ENCODE assay signal across 19 cellular contexts in genomic region chr5:143696920-143697319, GRCh38.
DNase-seq lines count a peak whose midpoint lies in the region; ATAC-seq and TF ChIP-seq lines count a peak whose summit lies in the region.
"Had no signal": no experiment of that assay in that cellular context is flagged by ENCODE, and none has a peak within 500 bp of the region (broad histone marks: within the 10 kb centered on the region; RNA-seq: fewer than 3 reads in every experiment).

No MANE protein-coding gene starts in this region.

- BruUV-seq in IMR-90 (replicated peaks; lab: Mats Ljungman, UMichigan) = no TSS peak

- WGBS in IMR-90 (ENCODE audit: extremely low coverage in 2 of 2, insufficient read length in 1 of 2), 2 experiments = 86% methylated on average over 1 of the region's 5 CpGs; no CpG with 5 or more reads in 1 of the 2 experiments

- H3K56ac ChIP-seq in IMR-90 (ENCODE audit: extremely low read depth, insufficient read depth, low read length) = no peak overlapping the region

- H4K5ac ChIP-seq in IMR-90 (ENCODE audit: low read depth, low read length) = no peak overlapping the region

- in situ Hi-C loops in IMR-90 (cut with MboI; ENCODE audit: low sequenced_read_pairs) = no loop called here

- H3K79me1 ChIP-seq in IMR-90 (ENCODE audit: low read depth in 1 of 2, low read length in 2 of 2) = no peaks in the 10 kb centered on the region

- H4K91ac ChIP-seq in IMR-90 (ENCODE audit: insufficient read depth, low read depth, low read length) = no peak overlapping the region

- no peak overlapping the region for H3K4ac ChIP-seq in IMR-90 (ENCODE audit: low read depth, low read length)

- H2BK120ac ChIP-seq in IMR-90 (ENCODE audit: low read depth, low read length) = no peak overlapping the region

- POLR2A ChIA-PET in IMR-90 (lab: Charles Lee; ENCODE audit: unreplicated experiment) = no interaction called here

- CTCF ChIA-PET in IMR-90 (lab: Yijun Ruan, JAX) = no interaction called here

- H4K8ac ChIP-seq in IMR-90 (ENCODE audit: low read depth in 2 of 2, low read length in 2 of 2) = no peak overlapping the region

- no peak overlapping the region for H3K18ac ChIP-seq in IMR-90 (ENCODE audit: low read depth, low read length)

- no peak overlapping the region for H3K14ac ChIP-seq in IMR-90 (replicated peaks; ENCODE audit: low read depth, low read length)

- no peak for TF ChIP-seq POLR2A in IMR-90 (IDR thresholded peaks at IDR 0.05; ENCODE audit: low read depth, low read length)

- H3K27me3 ChIP-seq in DND-41 (ENCODE audit: insufficient read depth, low read length, poor library complexity) = no peaks in the 10 kb centered on the region
- H3K27me3 ChIP-seq in IMR-90 (ENCODE audit: control insufficient read depth, insufficient read depth, low read length) = no peaks in the 10 kb centered on the region
- no peaks in the 10 kb centered on the region for H3K27me3 ChIP-seq in RWPE2 (ENCODE audit: insufficient read depth, poor library complexity, severe bottlenecking)

- no peaks in the 10 kb centered on the region for H3K79me2 ChIP-seq in DND-41 (ENCODE audit: insufficient read depth, low read length)

- TF ChIP-seq CTCF in DND-41 (IDR thresholded peaks at IDR 0.05; ENCODE audit: borderline replicate concordance, extremely low read depth, low read length, poor library complexity, severe bottlenecking) (no peak), IMR-90 (conservative IDR thresholded peaks at IDR 0.05; ENCODE audit: low read depth, low read length) (no peak), RWPE2 (IDR thresholded peaks at IDR 0.05; ENCODE audit: poor library complexity, severe bottlenecking) (no peak)

- no peak overlapping the region for H3K23ac ChIP-seq in IMR-90 (ENCODE audit: low read depth, low read length)

- H3K9ac ChIP-seq in DND-41 (ENCODE audit: low read depth, low read length) = no peak overlapping the region
- H3K9ac ChIP-seq in IMR-90 (ENCODE audit: low read depth, low read length) = no peak overlapping the region
- H3K9ac ChIP-seq: KMS-11 had no signal

- H3K4me1 ChIP-seq in DND-41 (ENCODE audit: insufficient read depth, low read length) (peaks cover 74% of the 10 kb centered on the region), IMR-90 (ENCODE audit: control insufficient read depth, insufficient read depth, low read length) (peaks cover 7% of the 10 kb centered on the region), RWPE2 (ENCODE audit: insufficient read depth, poor library complexity, severe bottlenecking) (peaks cover 8% of the 10 kb centered on the region)

- H3K9me3 ChIP-seq in DND-41 (ENCODE audit: insufficient read depth, low read length, severe bottlenecking) = no peaks in the 10 kb centered on the region
- no peaks in the 10 kb centered on the region for H3K9me3 ChIP-seq in IMR-90 (ENCODE audit: control insufficient read depth, insufficient read depth, low read length)
- H3K9me3 ChIP-seq in RWPE2 (ENCODE audit: severe bottlenecking) = no peaks in the 10 kb centered on the region

- no peaks in the 10 kb centered on the region; the same call in 1 of the 2 replicates for H3K9me1 ChIP-seq in IMR-90 (ENCODE audit: insufficient read depth, low read length)

- dilution Hi-C loops in IMR-90 (cut with HindIII; ENCODE audit: low sequenced_read_pairs, unreplicated experiment) = no loop called here

- H3K4me3 ChIP-seq in DND-41 (ENCODE audit: low read depth in 1 of 2, low read length in 2 of 2) = no peak overlapping the region
- H3K4me3 ChIP-seq in IMR-90 (ENCODE audit: insufficient read depth, low read depth, low read length) = no peak overlapping the region
- H3K4me3 ChIP-seq in RWPE2 (ENCODE audit: severe bottlenecking) = no peak overlapping the region

- H3K4me2 ChIP-seq in DND-41 (ENCODE audit: insufficient read depth, low read length) = no peak overlapping the region
- no peak overlapping the region for H3K4me2 ChIP-seq in IMR-90 (ENCODE audit: low read depth, low read length)

- H2AFZ ChIP-seq in DND-41 (ENCODE audit: low read depth, low read length) (no peak overlapping the region), IMR-90 (replicated peaks; ENCODE audit: low read length, poor library complexity) (no peak overlapping the region)

- H2BK15ac ChIP-seq in IMR-90 (ENCODE audit: low read depth, low read length) = 0 out of 3 replicates have a peak overlapping the region, but pooled peaks have one; percentile 13

- H2AK9ac ChIP-seq in IMR-90 (replicated peaks; ENCODE audit: low read depth, low read length, poor library complexity) = no peak overlapping the region

- intact Hi-C loops in IMR-90 (cut with micrococcal nuclease) = loop anchor here (10.0 kb wide), 1 partner anchor 448 kb away; no protein-coding TSS in a partner anchor
- intact Hi-C loops in Right ventricle myocardium superior (cut with DNase I) = no loop called here

- no peak for TF ChIP-seq RAD21 in IMR-90 (IDR thresholded peaks at IDR 0.05; ENCODE audit: low read length)

- H3K27ac ChIP-seq in DND-41 (ENCODE audit: low read length) (peak overlapping the region; percentile 85; the same call in 1 of the 2 replicates), IMR-90 (ENCODE audit: insufficient read depth, low read length) (no peak overlapping the region), RWPE2 (ENCODE audit: poor library complexity, severe bottlenecking) (no peak overlapping the region)
- H3K27ac ChIP-seq: KMS-11 had no signal

- H3K36me3 ChIP-seq in DND-41 (ENCODE audit: insufficient read depth, low read length) = no peaks in the 10 kb centered on the region
- H3K36me3 ChIP-seq in IMR-90 (ENCODE audit: control insufficient read depth, insufficient read depth, low read length) = no peaks in the 10 kb centered on the region
- H3K36me3 ChIP-seq in RWPE2 (ENCODE audit: low read depth) = no peaks in the 10 kb centered on the region

- H2BK5ac ChIP-seq in IMR-90 (ENCODE audit: low read depth, low read length, poor library complexity, severe bottlenecking) = no peak overlapping the region

- DNase-seq in DND-41 (no peak), IMR-90 (no peak), RWPE2 (ENCODE audit: low spot score) (no peak), fibroblast of peridontal ligament (ENCODE audit: extremely low read depth) (peak; percentile 52), SHP77 treated with DMSO at 0.1 percent for 48 hours (lab: John Stamatoyannopoulos, UW) (no peak), NCI-H524 (lab: John Stamatoyannopoulos, UW) (no peak), Right ventricle myocardium superior (no peak)
- DNase-seq: C1 segment of cervical spinal cord; DMS 273 treated with DMSO at 0.1 percent for 48 hours; H7; HFFc6; NCI-H1436; NCI-H1930; NCI-H226; NCI-H748 treated with DMSO at 0.1 percent for 48 hours; NK-92 treated with Interleukin-12 subunit alpha and Interleukin-12 subunit beta, amount 100 ng/mL, for 24 hours; OCI-M1 had no signal

- no peak overlapping the region for H2BK20ac ChIP-seq in IMR-90 (ENCODE audit: low read depth, low read length)

- ATAC-seq in DND-41 (ENCODE audit: insufficient read depth, low read depth) = no peak
- no peak for ATAC-seq in IMR-90 (ENCODE audit: low read depth)
- peak; percentile 33; the same call in 2 of the 3 replicates for ATAC-seq in RWPE2 (ENCODE audit: low read depth)
- no peak for ATAC-seq in Right ventricle myocardium superior (ENCODE audit: poor library complexity)
- no peak for ATAC-seq in GM18511 (IDR thresholded peaks at IDR 0.05; ENCODE audit: unreplicated experiment)

- no peaks in the 10 kb centered on the region for H4K20me1 ChIP-seq in DND-41 (ENCODE audit: insufficient read depth, low read length)
- H4K20me1 ChIP-seq in IMR-90 (ENCODE audit: insufficient read depth, low read length) = no peaks in the 10 kb centered on the region

- no peak overlapping the region for H2AK5ac ChIP-seq in IMR-90 (ENCODE audit: low read depth, low read length)

TF ChIP-seq in IMR-90, 13 proteins besides CTCF, POLR2A, EP300 and RAD21:
- TF ChIP-seq BHLHE40 (IDR thresholded peaks at IDR 0.05; ENCODE audit: low read depth, low read length) (no peak), MAZ (IDR thresholded peaks at IDR 0.05; ENCODE audit: borderline replicate concordance, low read depth, low read length) (no peak)
